ENCODE assay signal across 8 cellular contexts in the genomic region with DNA sequence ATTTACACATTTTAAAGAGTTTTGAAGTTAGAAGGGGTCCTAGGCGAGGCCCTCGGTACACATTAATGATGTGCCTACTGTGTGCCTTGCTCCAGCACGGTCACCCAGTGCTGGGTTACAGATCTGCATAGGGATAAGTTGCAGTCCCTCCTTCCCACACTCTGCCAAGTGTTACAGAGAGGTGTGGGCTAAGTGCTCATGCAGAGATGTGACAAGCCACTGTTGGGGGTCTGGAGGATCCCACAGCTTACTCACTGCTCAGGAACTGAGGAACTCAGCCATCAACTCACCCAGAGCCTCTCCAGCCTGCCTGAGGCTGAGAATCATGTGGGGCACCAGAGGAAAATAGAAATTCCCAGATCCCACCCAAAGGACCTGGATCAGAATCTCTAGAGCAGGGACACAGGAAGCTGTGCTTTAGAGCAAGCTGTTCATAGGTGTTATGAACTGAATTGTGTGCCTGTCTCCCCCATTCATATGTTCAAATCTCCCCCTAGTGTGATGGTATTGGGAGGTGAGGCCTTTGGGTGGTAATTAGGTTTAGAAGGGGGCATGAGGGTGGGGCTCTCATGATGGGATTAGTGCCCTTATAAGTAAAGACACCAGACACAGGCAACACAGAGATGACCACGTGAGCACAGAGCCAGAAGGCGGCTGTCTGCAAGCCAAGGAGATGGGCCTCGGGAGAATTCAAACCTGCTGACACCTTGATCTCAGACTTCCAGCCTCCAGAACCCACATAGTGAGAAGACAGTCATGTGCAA.
A peak's percentile ranks its signal among the peaks of the same experiment; 100 is the strongest.
DNase-seq lines count a peak whose midpoint lies in the region; ATAC-seq, FAIRE-seq and TF ChIP-seq lines count a peak whose summit lies in the region.

No MANE protein-coding gene starts in this region.

- H3K27ac Mint-ChIP-seq in stimulated activated naive B cell treated with anti-CD40 and anti-IgM and Interleukin-4, amounts not matched to agents 10 μg/mL and 1 μg/mL and 100 μg/mL, for 72 hours = peak overlapping the region; percentile 33

- TF ChIP-seq CTCF in coronary artery (IDR thresholded peaks at IDR 0.05) (no peak), D721Med (IDR thresholded peaks at IDR 0.05; ENCODE audit: insufficient read depth, missing control alignments) (no peak)

- DNase-seq in coronary artery (ENCODE audit: low spot score) (no peak), SIG-M5 treated with dmso at 0.1 percent for 504 hours (lab: John Stamatoyannopoulos, UW; ENCODE audit: unreplicated experiment) (no peak), NCI-H345 (lab: John Stamatoyannopoulos, UW) (no peak), D721Med (ENCODE audit: insufficient read length, low spot score) (no peak)
- DNase-seq in stimulated activated naive B cell treated with anti-CD40 and anti-IgM and Interleukin-4, amounts not matched to agents 10 μg/mL and 1 μg/mL and 100 μg/mL, for 72 hours = no peak
- DNase-seq in activated T-cell treated with anti-CD3 and anti-CD28 coated beads, Interleukin-2, amount 50 U/mL, for 4 hours = no peak

- peak overlapping the region; percentile 5 to 64 for H3K27ac ChIP-seq in coronary artery

- peak overlapping the region; percentile 57 for H3K4me3 ChIP-seq in coronary artery

- H3K27me3 Mint-ChIP-seq in stimulated activated naive B cell treated with anti-CD40 and anti-IgM and Interleukin-4, amounts not matched to agents 10 μg/mL and 1 μg/mL and 100 μg/mL, for 72 hours = no peaks in the 10 kb centered on the region
- no peaks in the 10 kb centered on the region for H3K27me3 Mint-ChIP-seq in activated T-cell treated with anti-CD3 and anti-CD28 coated beads, Interleukin-2, amount 50 U/mL, for 4 hours (ENCODE audit: low read depth)

- no peaks in the 10 kb centered on the region for H3K36me3 Mint-ChIP-seq in stimulated activated naive B cell treated with anti-CD40 and anti-IgM and Interleukin-4, amounts not matched to agents 10 μg/mL and 1 μg/mL and 100 μg/mL, for 72 hours
- H3K36me3 Mint-ChIP-seq in activated T-cell treated with anti-CD3 and anti-CD28 coated beads, Interleukin-2, amount 50 U/mL, for 4 hours (ENCODE audit: insufficient read depth) = no peaks in the 10 kb centered on the region

- peaks cover 0 to 3% of the 10 kb centered on the region in 2 donors for H3K9me3 Mint-ChIP-seq in stimulated activated naive B cell treated with anti-CD40 and anti-IgM and Interleukin-4, amounts not matched to agents 10 μg/mL and 1 μg/mL and 100 μg/mL, for 72 hours
- H3K9me3 Mint-ChIP-seq in activated T-cell treated with anti-CD3 and anti-CD28 coated beads, Interleukin-2, amount 50 U/mL, for 4 hours = peaks cover 5% of the 10 kb centered on the region

- peak overlapping the region; percentile 61 to 73 for H3K4me3 Mint-ChIP-seq in stimulated activated naive B cell treated with anti-CD40 and anti-IgM and Interleukin-4, amounts not matched to agents 10 μg/mL and 1 μg/mL and 100 μg/mL, for 72 hours
- no peak overlapping the region for H3K4me3 Mint-ChIP-seq in activated T-cell treated with anti-CD3 and anti-CD28 coated beads, Interleukin-2, amount 50 U/mL, for 4 hours

- FAIRE-seq in D721Med (lab: Jason Lieb, UNC) = no peak

- H3K4me1 Mint-ChIP-seq in stimulated activated naive B cell treated with anti-CD40 and anti-IgM and Interleukin-4, amounts not matched to agents 10 μg/mL and 1 μg/mL and 100 μg/mL, for 72 hours = peaks cover 9 to 12% of the 10 kb centered on the region in 2 donors
- peaks cover 8% of the 10 kb centered on the region for H3K4me1 Mint-ChIP-seq in activated T-cell treated with anti-CD3 and anti-CD28 coated beads, Interleukin-2, amount 50 U/mL, for 4 hours (ENCODE audit: low read depth)

- ATAC-seq in GM19372 (IDR thresholded peaks at IDR 0.05; ENCODE audit: low read depth, unreplicated experiment) (peak; percentile 32), HG03108 (IDR thresholded peaks at IDR 0.05; ENCODE audit: unreplicated experiment) (peak; percentile 19)
- peak; percentile 10 to 30 for ATAC-seq in stimulated activated naive B cell treated with anti-CD40 and anti-IgM and Interleukin-4, amounts not matched to agents 10 μg/mL and 1 μg/mL and 100 μg/mL, for 72 hours (replicated peaks)
- no peak for ATAC-seq in activated T-cell treated with anti-CD3 and anti-CD28 coated beads, Interleukin-2, amount 50 U/mL, for 4 hours

Comparison
In these comparisons a context has a peak if more than half of its experiments do, and no peak if none do; other contexts are left out.
1. ATAC-seq: peak in GM19372 (single experiment), HG03108 (single experiment) and stimulated activated naive B cell treated with anti-CD40 and anti-IgM and Interleukin-4, amounts not matched to agents 10 μg/mL and 1 μg/mL and 100 μg/mL, for 72 hours (2 of 2); none in activated T-cell treated with anti-CD3 and anti-CD28 coated beads, Interleukin-2, amount 50 U/mL, for 4 hours (0 of 2).